Comparison of ENCODE assay signal across 8 cellular contexts in the genomic region with DNA sequence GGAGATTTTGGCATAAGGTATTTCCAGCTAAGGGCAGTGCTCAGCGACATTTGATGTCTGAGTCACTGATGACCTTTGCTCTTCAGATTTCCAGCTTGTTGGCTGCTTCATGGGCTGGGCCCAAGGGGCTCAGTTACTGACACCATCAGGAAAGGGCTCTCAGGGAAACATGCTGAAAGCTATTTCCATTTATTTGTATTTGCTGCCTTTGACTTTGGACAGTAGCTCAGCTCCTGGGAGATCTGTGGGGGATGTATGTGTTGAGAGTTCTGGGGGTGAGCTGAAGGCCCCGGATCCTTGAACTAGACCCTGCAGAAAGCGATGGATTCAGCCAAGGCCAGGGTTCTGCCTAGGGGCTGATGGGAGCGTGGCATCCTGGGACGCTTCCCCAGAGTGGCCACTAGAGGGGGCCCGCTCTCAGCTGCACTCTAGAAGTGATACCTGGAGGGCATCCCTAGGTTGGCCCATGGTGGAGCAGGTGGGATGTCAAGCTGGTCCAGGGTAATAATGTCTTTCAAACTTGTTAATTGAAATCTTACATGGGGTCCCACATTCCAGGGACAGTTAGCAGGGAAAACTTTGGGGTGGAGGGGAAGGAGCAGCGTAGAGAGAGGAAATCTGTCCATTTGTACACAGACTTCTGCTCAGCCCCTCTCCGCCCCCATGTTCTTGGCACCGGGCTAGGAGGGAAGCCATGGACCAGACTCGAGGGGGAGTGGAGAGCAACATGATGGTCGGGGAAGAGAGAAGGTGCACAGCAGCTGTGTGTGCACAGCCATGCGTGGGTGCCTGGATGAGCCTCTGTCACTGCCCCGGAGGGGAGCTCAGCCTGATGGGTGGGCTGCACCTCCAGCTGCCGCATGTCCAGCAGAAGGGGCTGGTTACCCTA. TPM values are rescaled to one million over a fixed set of nuclear protein-coding genes. Genes with fewer than 3 reads are reported as not detected.
DNase-seq lines count a peak whose midpoint lies in the region; ATAC-seq and TF ChIP-seq lines count a peak whose summit lies in the region.

No MANE protein-coding gene starts in this region.

- H3K4me2 ChIP-seq in OCI-LY1 (ENCODE audit: low read length), result no peak overlapping the region

- no peak overlapping the region for H2AFZ ChIP-seq in OCI-LY1 (ENCODE audit: low read length)

- no peaks in the 10 kb centered on the region for H3K36me3 ChIP-seq in OCI-LY1 (ENCODE audit: insufficient read depth, low read length)

- H3F3A ChIP-seq in OCI-LY1 (ENCODE audit: insufficient read depth, low read length), result no peaks in the 10 kb centered on the region

- peak; percentile 25 for DNase-seq in activated T-helper 9 cell treated with anti-CD3 and anti-CD28 coated beads, Interleukin-2, amount 50 U/mL, for 16 hours (ENCODE audit: low read depth)
- DNase-seq in Right ventricle myocardium inferior (ENCODE audit: missing footprints), result no peak
- DNase-seq in retina, result peak; percentile 68

- no peak overlapping the region for H3K9ac ChIP-seq in OCI-LY1 (ENCODE audit: low read length)

- H3K27me3 ChIP-seq in OCI-LY1 (ENCODE audit: insufficient read depth, low read length), result no peaks in the 10 kb centered on the region

- no peak overlapping the region for H3K27ac ChIP-seq in 22Rv1
- no peak overlapping the region for H3K27ac ChIP-seq in OCI-LY1 (ENCODE audit: low read depth, low read length, poor library complexity, severe bottlenecking)

- no peaks in the 10 kb centered on the region for H3K4me1 ChIP-seq in OCI-LY1 (ENCODE audit: insufficient read depth, low read length, severe bottlenecking)

- H3K9me3 ChIP-seq in OCI-LY1 (ENCODE audit: low read length), result no peaks in the 10 kb centered on the region

- no peak overlapping the region for H3K4me3 ChIP-seq in OCI-LY1 (ENCODE audit: low read depth, low read length, poor library complexity, severe bottlenecking)

- intact Hi-C loops in Right ventricle myocardium inferior (cut with DNase I), result loop anchor here (5.0 kb wide), 1 partner anchor 126 kb away; no protein-coding TSS in a partner anchor

- no peaks in the 10 kb centered on the region for H3K9me2 ChIP-seq in OCI-LY1 (ENCODE audit: low read depth, low read length)

- H3K79me2 ChIP-seq in OCI-LY1 (ENCODE audit: insufficient read depth, low read length), result no peaks in the 10 kb centered on the region

- H4K20me1 ChIP-seq in OCI-LY1 (ENCODE audit: insufficient read depth, low read length), result no peaks in the 10 kb centered on the region

- TF ChIP-seq CTCF in 22Rv1 (IDR thresholded peaks at IDR 0.05) (peak; percentile 99), GM12873 (IDR thresholded peaks at IDR 0.05; ENCODE audit: insufficient read depth, low read depth, low read length, missing control alignments) (peak; percentile 96), OCI-LY1 (IDR thresholded peaks at IDR 0.05; ENCODE audit: low read length) (peak; percentile 89)

- ATAC-seq in HG02970 (IDR thresholded peaks at IDR 0.05; ENCODE audit: low FRiP score, unreplicated experiment), result peak; percentile 81
- peak; percentile 52 for ATAC-seq in Right ventricle myocardium inferior
- no peak for ATAC-seq in HG03457 (IDR thresholded peaks at IDR 0.05; ENCODE audit: unreplicated experiment)

RNA-seq across cellular contexts. Expression of a gene that starts 3.0 kb away (rescaled TPM):
- not detected for total RNA-seq in Right ventricle myocardium inferior
